ENCODE assay signal across 8 cellular contexts in the genomic region with DNA sequence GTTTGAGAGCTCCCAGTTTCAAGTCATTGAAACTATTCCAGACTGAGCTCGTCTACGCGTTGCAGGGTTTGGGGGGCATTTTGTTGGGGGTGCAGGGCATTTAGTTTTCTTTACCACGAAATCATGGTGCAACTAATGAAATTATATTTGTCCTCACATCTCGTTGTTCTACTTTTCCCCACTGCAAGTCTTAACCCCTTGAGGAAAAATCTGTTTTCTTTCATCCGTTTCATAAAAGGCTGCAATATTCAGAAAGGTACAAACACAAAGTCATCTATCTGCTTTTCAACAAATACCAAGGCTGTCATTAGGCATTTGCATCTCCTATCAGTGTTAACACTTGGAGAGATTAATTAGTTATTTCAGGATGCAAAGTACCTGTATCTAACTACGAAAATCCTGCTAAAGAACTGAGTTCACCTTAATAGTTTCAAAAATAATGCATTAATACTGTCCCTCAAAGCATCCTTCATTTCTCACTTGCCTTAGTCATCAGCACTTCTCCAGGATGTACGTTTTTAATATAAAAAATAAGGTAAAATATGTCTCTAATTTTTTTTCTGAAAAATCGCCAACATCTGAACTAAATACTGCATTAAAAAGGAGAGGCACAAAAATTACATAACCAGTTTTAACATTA. TPM values are rescaled to one million over a fixed set of nuclear protein-coding genes. Genes with fewer than 3 reads are reported as not detected.
DNase-seq lines count a peak whose midpoint lies in the region; ATAC-seq and TF ChIP-seq lines count a peak whose summit lies in the region.

No MANE protein-coding gene starts in this region.

- DNase-seq in RWPE1 (ENCODE audit: low spot score) (no peak), esophagus muscularis mucosa (ENCODE audit: extremely low spot score) (no peak), prostate gland (ENCODE audit: low spot score) (no peak), CD1c-positive myeloid dendritic cell (ENCODE audit: extremely low spot score) (no peak)

- H3K4me3 ChIP-seq in GM12875 (ENCODE audit: low read depth, low read length), result peak overlapping the region; percentile 60
- H3K4me3 ChIP-seq in esophagus muscularis mucosa, result peak overlapping the region; percentile 69 to 85 (median 71)
- peak overlapping the region; percentile 70 to 81 for H3K4me3 ChIP-seq in prostate gland

- peak overlapping the region; percentile 99 for H3K27ac ChIP-seq in RWPE1
- H3K27ac ChIP-seq in esophagus muscularis mucosa (replicated peaks in 1 of 4), result peak overlapping the region; percentile 90 to 99 (median 94)
- peak overlapping the region; percentile 99 to 100 for H3K27ac ChIP-seq in prostate gland

- no peak for ATAC-seq in GM18907 (IDR thresholded peaks at IDR 0.05; ENCODE audit: unreplicated experiment)
- no peak for ATAC-seq in GM19023 (IDR thresholded peaks at IDR 0.05; ENCODE audit: unreplicated experiment)
- ATAC-seq in HG03039 (IDR thresholded peaks at IDR 0.05; ENCODE audit: unreplicated experiment), result no peak

- 0% methylated on average over 9 of the region's 9 CpGs for WGBS in esophagus muscularis mucosa
- WGBS in prostate gland, result 0% methylated on average over 9 of the region's 9 CpGs

- TF ChIP-seq POLR2A in esophagus muscularis mucosa (IDR thresholded peaks at IDR 0.05; ENCODE audit: low read depth) (no peak), prostate gland (IDR thresholded peaks at IDR 0.05) (no peak)

- H3K36me3 ChIP-seq in esophagus muscularis mucosa (peaks cover 0 to 10% (median 3%) of the 10 kb centered on the region in 4 donors), prostate gland (no peaks in the 10 kb centered on the region)

- no peak for TF ChIP-seq CTCF in GM12875 (IDR thresholded peaks at IDR 0.05; ENCODE audit: borderline replicate concordance, insufficient read depth, low read depth, low read length)
- no peak for TF ChIP-seq CTCF in RWPE1 (conservative IDR thresholded peaks at IDR 0.05; ENCODE audit: low read depth)
- no peak for TF ChIP-seq CTCF in esophagus muscularis mucosa (IDR thresholded peaks at IDR 0.05)
- no peak for TF ChIP-seq CTCF in prostate gland (IDR thresholded peaks at IDR 0.05)

- no peak for TF ChIP-seq EP300 in esophagus muscularis mucosa (IDR thresholded peaks at IDR 0.05)

- CTCF ChIA-PET in RWPE1 (lab: Yijun Ruan, JAX), result interaction anchor here (0.5 to 0.9 kb wide), 4 partner anchors 14 to 588 kb away, joined by 3 read pairs; no protein-coding TSS in a partner anchor

- H3K9me3 ChIP-seq in esophagus muscularis mucosa, result no peaks in the 10 kb centered on the region
- H3K9me3 ChIP-seq in prostate gland, result no peaks in the 10 kb centered on the region

- POLR2A ChIA-PET in RWPE1 (lab: Yijun Ruan, JAX; ENCODE audit: low non-redundant PET), result interaction anchor here (0.5 to 1.4 kb wide), 4 partner anchors 70 to 472 kb away, joined by 3 to 19 read pairs (median 6); no protein-coding TSS in a partner anchor

- intact Hi-C loops in esophagus muscularis mucosa (cut with DNase I) (loop anchor here (2.0 to 5.0 kb wide), 3 partner anchors 100 to 229 kb away; no protein-coding TSS in a partner anchor), prostate gland (cut with DNase I) (loop anchor here (5.0 kb wide), 3 partner anchors 69 to 329 kb away; no protein-coding TSS in a partner anchor)

- H3K27me3 ChIP-seq in esophagus muscularis mucosa (no peaks in the 10 kb centered on the region), prostate gland (replicated peaks; ENCODE audit: insufficient read depth) (no peaks in the 10 kb centered on the region)

- peaks cover 18 to 40% (median 36%) of the 10 kb centered on the region in 4 donors for H3K4me1 ChIP-seq in esophagus muscularis mucosa
- H3K4me1 ChIP-seq in prostate gland (replicated peaks), result no peaks in the 10 kb centered on the region

RNA-seq across cellular contexts. Expression of gene ARRDC3, which starts 1.9 kb away (rescaled TPM):
- total RNA-seq in esophagus muscularis mucosa (10 to 100 TPM; 37.0 to 58.2 (median 43.1) TPM), prostate gland (10 to 100 TPM; 31.4 to 54.9 TPM)
